In the genomic region with DNA sequence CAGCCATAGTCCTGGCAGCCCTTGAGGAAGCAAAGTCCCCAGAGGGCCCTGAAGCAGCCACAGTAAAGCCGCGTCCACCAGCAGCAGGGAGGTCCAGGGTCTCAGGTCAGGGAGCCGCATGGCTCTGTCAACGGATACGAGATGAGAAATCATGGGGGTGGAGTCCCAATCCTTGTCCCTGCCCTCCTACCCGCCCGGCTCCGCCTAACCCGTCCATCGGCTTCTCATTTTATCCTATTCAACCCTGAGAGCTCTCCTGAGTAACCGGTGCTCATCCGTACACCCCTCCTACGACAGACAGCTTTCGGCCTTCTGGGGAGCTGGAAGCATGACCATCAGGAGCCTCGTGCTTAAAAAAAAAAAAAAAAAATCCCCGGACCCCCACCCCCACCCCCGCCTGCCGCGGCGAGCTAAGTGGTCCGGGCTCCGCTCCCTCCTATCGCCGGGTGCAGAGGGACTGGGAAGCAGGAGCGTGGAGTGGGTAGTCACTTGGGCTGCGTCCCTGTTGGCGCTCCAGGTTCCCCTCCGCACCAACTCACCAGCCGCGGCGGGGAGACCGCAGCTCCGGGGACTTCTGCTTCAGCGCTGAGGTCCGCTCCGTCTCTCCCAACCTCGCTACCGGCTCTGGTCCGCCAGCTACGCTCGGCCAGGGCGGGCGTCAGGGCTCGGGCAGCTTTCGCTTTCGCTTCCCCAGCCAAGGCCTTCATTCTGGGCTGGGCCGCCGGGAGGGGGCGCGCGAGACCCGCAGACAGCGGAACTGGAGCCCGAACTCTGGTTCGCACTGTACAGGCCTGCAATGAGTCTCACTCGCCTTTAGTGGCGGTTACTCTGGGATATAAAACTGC, we compare ENCODE assay signal across 1 cellular context.
TF ChIP-seq lines count a peak whose summit lies in the region.

TSS of gene TAP2 (minus strand) at position 626 of the 845 bp plus-strand sequence. CDS start at position 120, 506 bp downstream.

TF ChIP-seq in HEK293, 187 proteins besides CTCF, POLR2A, EP300 and RAD21 (continued from another document and continues in another):
- TF ChIP-seq TSHZ1 (tag by site-specific recombination; IDR thresholded peaks at IDR 0.05; ENCODE audit: borderline replicate concordance) (no peak), ZNF514 (tag by site-specific recombination; IDR thresholded peaks at IDR 0.05) (no peak), ZNF560 (tag by site-specific recombination; IDR thresholded peaks at IDR 0.05; ENCODE audit: borderline replicate concordance) (no peak), GLIS1 (tag by site-specific recombination; IDR thresholded peaks at IDR 0.05) (no peak; the same call in 1 of the 2 replicates), SP2 (tag by site-specific recombination; IDR thresholded peaks at IDR 0.05) (peak; percentile 15; the same call in 1 of the 2 replicates), ZNF175 (tag by site-specific recombination; IDR thresholded peaks at IDR 0.05) (no peak), ZNF24 (tag by site-specific recombination; IDR thresholded peaks at IDR 0.05) (no peak; the same call in 1 of the 2 replicates), ZNF211 (tag by site-specific recombination; IDR thresholded peaks at IDR 0.05; ENCODE audit: low read depth) (no peak), ZNF23 (tag by site-specific recombination; IDR thresholded peaks at IDR 0.05; ENCODE audit: borderline replicate concordance) (no peak), SCRT1 (tag by site-specific recombination; IDR thresholded peaks at IDR 0.05; ENCODE audit: borderline replicate concordance) (no peak), ZNF558 (tag by site-specific recombination; IDR thresholded peaks at IDR 0.05) (no peak), ZNF37A (tag by site-specific recombination; IDR thresholded peaks at IDR 0.05) (no peak), ZNF19 (tag by site-specific recombination; IDR thresholded peaks at IDR 0.05; ENCODE audit: low read depth) (no peak), ZNF677 (tag by site-specific recombination; IDR thresholded peaks at IDR 0.05) (no peak), ZNF426 (tag by site-specific recombination; IDR thresholded peaks at IDR 0.05) (no peak), ZNF501 (tag by site-specific recombination; IDR thresholded peaks at IDR 0.05) (peak; percentile 58; the same call in 1 of the 2 replicates), ZNF214 (tag by site-specific recombination; IDR thresholded peaks at IDR 0.05; ENCODE audit: borderline replicate concordance) (no peak), ZNF623 (tag by site-specific recombination; IDR thresholded peaks at IDR 0.05) (no peak; the same call in 1 of the 2 replicates), ZNF433 (tag by site-specific recombination; IDR thresholded peaks at IDR 0.05; ENCODE audit: low read depth) (no peak), ZNF626 (tag by site-specific recombination; IDR thresholded peaks at IDR 0.05) (no peak), ZIC2 (tag by site-specific recombination; IDR thresholded peaks at IDR 0.05) (no peak), ZNF2 (tag by site-specific recombination; IDR thresholded peaks at IDR 0.05) (peak; percentile 84), GLI4 (tag by site-specific recombination; IDR thresholded peaks at IDR 0.05) (no peak), GLI2 (tag by site-specific recombination; IDR thresholded peaks at IDR 0.05; ENCODE audit: borderline replicate concordance, low read depth) (no peak), ZNF223 (tag by site-specific recombination; IDR thresholded peaks at IDR 0.05) (no peak), ZNF311 (tag by site-specific recombination; IDR thresholded peaks at IDR 0.05; ENCODE audit: borderline replicate concordance) (no peak), ZBTB7A (tag by site-specific recombination; IDR thresholded peaks at IDR 0.05; ENCODE audit: low read depth) (0 out of 2 replicates have a peak, but pooled peaks have one; percentile 18), ZBTB44 (tag by site-specific recombination; IDR thresholded peaks at IDR 0.05) (peak; percentile 36; the same call in 1 of the 2 replicates), ZBTB20 (tag by site-specific recombination; IDR thresholded peaks at IDR 0.05) (peak; percentile 59; the same call in 1 of the 2 replicates), TRIM28 (IDR thresholded peaks at IDR 0.05; ENCODE audit: borderline replicate concordance, low read length) (no peak), ZBTB1 (tag by site-specific recombination; IDR thresholded peaks at IDR 0.05) (no peak), ZXDB (tag by site-specific recombination; IDR thresholded peaks at IDR 0.05) (peak; percentile 15; the same call in 1 of the 2 replicates), ZNF341 (tag by site-specific recombination; IDR thresholded peaks at IDR 0.05; ENCODE audit: low read depth) (no peak), ZNF169 (tag by site-specific recombination; IDR thresholded peaks at IDR 0.05) (no peak), ZNF585B (tag by site-specific recombination; IDR thresholded peaks at IDR 0.05) (no peak), ZNF488 (tag by site-specific recombination; IDR thresholded peaks at IDR 0.05) (no peak), ZFP3 (tag by site-specific recombination; IDR thresholded peaks at IDR 0.05; ENCODE audit: low read depth) (0 out of 2 replicates have a peak, but pooled peaks have one; percentile 30), ZNF549 (tag by site-specific recombination; IDR thresholded peaks at IDR 0.05) (no peak), HOXA7 (CRISPR knock-in tag; IDR thresholded peaks at IDR 0.05; ENCODE audit: borderline replicate concordance) (no peak)
- TF ChIP-seq, protein P1, sequence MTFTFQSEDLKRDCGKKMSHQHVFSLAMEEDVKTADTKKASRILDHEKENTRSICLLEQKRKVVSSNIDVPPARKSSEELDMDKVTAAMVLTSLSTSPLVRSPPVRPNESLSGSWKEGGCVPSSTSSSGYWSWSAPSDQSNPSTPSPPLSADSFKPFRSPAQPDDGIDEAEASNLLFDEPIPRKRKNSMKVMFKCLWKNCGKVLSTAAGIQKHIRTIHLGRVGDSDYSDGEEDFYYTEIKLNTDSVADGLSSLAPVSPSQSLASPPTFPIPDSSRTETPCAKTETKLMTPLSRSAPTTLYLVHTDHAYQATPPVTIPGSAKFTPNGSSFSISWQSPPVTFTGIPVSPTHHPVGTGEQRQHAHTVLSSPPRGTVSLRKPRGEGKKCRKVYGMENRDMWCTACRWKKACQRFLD (tag by site-specific recombination; IDR thresholded peaks at IDR 0.05) = no peak
- TF ChIP-seq, protein P2, sequence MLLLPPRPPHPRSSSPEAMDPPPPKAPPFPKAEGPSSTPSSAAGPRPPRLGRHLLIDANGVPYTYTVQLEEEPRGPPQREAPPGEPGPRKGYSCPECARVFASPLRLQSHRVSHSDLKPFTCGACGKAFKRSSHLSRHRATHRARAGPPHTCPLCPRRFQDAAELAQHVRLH (tag by site-specific recombination; IDR thresholded peaks at IDR 0.05) = no peak
- TF ChIP-seq, protein P3, sequence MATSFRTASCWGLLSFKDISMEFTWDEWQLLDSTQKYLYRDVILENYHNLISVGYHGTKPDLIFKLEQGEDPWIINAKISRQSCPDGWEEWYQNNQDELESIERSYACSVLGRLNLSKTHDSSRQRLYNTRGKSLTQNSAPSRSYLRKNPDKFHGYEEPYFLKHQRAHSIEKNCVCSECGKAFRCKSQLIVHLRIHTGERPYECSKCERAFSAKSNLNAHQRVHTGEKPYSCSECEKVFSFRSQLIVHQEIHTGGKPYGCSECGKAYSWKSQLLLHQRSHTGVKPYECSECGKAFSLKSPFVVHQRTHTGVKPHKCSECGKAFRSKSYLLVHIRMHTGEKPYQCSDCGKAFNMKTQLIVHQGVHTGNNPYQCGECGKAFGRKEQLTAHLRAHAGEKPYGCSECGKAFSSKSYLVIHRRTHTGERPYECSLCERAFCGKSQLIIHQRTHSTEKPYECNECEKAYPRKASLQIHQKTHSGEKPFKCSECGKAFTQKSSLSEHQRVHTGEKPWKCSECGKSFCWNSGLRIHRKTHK (tag by site-specific recombination; IDR thresholded peaks at IDR 0.05) = no peak
- TF ChIP-seq, protein P4, sequence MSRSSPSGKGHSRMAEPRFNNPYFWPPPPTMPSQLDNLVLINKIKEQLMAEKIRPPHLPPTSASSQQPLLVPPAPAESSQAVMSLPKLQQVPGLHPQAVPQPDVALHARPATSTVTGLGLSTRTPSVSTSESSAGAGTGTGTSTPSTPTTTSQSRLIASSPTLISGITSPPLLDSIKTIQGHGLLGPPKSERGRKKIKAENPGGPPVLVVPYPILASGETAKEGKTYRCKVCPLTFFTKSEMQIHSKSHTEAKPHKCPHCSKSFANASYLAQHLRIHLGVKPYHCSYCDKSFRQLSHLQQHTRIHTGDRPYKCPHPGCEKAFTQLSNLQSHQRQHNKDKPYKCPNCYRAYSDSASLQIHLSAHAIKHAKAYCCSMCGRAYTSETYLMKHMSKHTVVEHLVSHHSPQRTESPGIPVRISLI (tag by site-specific recombination; IDR thresholded peaks at IDR 0.05) = no peak; the same call in 1 of the 2 replicates
- TF ChIP-seq, protein P5, sequence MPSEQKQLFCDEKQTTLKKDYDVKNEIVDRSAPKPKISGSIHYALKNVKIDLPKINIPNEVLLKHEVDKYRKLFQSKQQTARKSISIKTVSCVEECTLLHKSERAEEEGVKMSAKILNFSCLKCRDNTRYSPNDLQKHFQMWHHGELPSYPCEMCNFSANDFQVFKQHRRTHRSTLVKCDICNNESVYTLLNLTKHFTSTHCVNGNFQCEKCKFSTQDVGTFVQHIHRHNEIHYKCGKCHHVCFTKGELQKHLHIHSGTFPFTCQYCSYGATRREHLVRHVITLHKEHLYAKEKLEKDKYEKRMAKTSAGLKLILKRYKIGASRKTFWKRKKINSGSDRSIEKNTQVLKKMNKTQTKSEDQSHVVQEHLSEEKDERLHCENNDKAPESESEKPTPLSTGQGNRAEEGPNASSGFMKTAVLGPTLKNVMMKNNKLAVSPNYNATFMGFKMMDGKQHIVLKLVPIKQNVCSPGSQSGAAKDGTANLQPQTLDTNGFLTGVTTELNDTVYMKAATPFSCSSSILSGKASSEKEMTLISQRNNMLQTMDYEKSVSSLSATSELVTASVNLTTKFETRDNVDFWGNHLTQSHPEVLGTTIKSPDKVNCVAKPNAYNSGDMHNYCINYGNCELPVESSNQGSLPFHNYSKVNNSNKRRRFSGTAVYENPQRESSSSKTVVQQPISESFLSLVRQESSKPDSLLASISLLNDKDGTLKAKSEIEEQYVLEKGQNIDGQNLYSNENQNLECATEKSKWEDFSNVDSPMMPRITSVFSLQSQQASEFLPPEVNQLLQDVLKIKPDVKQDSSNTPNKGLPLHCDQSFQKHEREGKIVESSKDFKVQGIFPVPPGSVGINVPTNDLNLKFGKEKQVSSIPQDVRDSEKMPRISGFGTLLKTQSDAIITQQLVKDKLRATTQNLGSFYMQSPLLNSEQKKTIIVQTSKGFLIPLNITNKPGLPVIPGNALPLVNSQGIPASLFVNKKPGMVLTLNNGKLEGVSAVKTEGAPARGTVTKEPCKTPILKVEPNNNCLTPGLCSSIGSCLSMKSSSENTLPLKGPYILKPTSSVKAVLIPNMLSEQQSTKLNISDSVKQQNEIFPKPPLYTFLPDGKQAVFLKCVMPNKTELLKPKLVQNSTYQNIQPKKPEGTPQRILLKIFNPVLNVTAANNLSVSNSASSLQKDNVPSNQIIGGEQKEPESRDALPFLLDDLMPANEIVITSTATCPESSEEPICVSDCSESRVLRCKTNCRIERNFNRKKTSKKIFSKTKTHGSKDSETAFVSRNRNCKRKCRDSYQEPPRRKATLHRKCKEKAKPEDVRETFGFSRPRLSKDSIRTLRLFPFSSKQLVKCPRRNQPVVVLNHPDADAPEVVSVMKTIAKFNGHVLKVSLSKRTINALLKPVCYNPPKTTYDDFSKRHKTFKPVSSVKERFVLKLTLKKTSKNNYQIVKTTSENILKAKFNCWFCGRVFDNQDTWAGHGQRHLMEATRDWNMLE (tag by site-specific recombination; conservative IDR thresholded peaks at IDR 0.05; ENCODE audit: low read depth) = no peak
